ENCODE assay signal across 6 cellular contexts in the genomic region with DNA sequence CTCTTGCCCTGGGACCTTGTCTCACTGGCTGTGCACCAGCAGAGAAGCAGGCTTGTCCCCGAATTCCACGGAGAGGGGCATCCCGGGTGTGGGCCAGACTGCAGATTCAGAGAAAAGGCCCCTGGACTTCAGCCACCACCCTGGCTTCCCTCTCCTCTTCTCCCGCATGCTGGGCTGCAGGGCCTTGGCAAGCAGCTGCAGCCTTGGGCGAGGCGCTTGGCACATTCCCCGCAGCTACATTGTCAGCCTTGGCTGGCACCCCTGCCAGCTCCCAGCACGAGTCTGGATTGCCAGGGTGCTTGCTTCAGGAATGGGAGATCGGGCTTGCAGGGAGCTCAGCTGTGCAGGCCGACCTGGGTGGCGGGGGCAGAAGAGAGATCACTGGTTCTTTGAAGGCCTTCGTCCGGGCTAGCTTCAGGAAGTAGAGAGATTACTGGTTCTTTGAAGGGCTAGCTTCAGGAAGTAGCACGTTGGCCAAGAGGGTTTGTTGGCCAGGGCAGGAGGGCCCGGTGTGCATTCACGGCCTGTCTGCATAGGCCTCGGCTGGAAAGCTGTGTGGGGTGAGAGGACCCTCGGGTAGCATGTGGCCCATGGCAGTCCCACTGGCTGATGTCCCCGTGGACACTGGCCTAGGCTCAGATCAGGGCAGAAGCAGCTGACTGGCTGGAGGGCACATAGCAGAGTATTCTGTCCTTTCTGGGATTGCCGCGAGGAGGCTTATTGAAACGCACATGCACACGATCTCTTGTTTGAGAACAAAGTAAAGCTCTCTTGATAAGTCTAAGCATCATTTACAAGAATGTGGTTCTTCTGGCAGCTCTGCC. TPM values are rescaled to one million over a fixed set of nuclear protein-coding genes. Genes with fewer than 3 reads are reported as not detected.
A peak's percentile ranks its signal among the peaks of the same experiment; 100 is the strongest.
DNase-seq lines count a peak whose midpoint lies in the region; ATAC-seq and TF ChIP-seq lines count a peak whose summit lies in the region.

No MANE protein-coding gene starts in this region.

- peaks cover 18% of the 10 kb centered on the region for H3K4me1 Mint-ChIP-seq in activated naive CD8-positive, alpha-beta T cell treated with anti-CD3 and anti-CD28 coated beads, Interleukin-2, amount 10 ng/mL, durations not matched to agents 7 days and 5 days

- TF ChIP-seq RAD21 in Ishikawa (IDR thresholded peaks at IDR 0.05; ENCODE audit: low read depth), result no peak

- H3K9me3 Mint-ChIP-seq in activated naive CD8-positive, alpha-beta T cell treated with anti-CD3 and anti-CD28 coated beads, Interleukin-2, amount 10 ng/mL, durations not matched to agents 7 days and 5 days, result no peaks in the 10 kb centered on the region

- peaks cover 18% of the 10 kb centered on the region for H3K36me3 Mint-ChIP-seq in activated naive CD8-positive, alpha-beta T cell treated with anti-CD3 and anti-CD28 coated beads, Interleukin-2, amount 10 ng/mL, durations not matched to agents 7 days and 5 days

- peaks cover 21% of the 10 kb centered on the region for H3K4me1 ChIP-seq in mesodermal cell (ENCODE audit: control insufficient read depth, insufficient read depth, low read length, poor library complexity, severe bottlenecking)

- no peak; the same call in 1 of the 2 replicates for TF ChIP-seq EP300 in Ishikawa (IDR thresholded peaks at IDR 0.05; ENCODE audit: borderline replicate concordance)

- peak overlapping the region; percentile 76 for H3K4me3 Mint-ChIP-seq in activated naive CD8-positive, alpha-beta T cell treated with anti-CD3 and anti-CD28 coated beads, Interleukin-2, amount 10 ng/mL, durations not matched to agents 7 days and 5 days

- peaks cover 18% of the 10 kb centered on the region for H3K36me3 ChIP-seq in mesodermal cell (ENCODE audit: control insufficient read depth, insufficient read depth, low read length)

- peak overlapping the region; percentile 78 for H3K27ac Mint-ChIP-seq in activated naive CD8-positive, alpha-beta T cell treated with anti-CD3 and anti-CD28 coated beads, Interleukin-2, amount 10 ng/mL, durations not matched to agents 7 days and 5 days

- no peak for ATAC-seq in activated naive CD8-positive, alpha-beta T cell treated with anti-CD3 and anti-CD28 coated beads, Interleukin-2, amount 10 ng/mL, durations not matched to agents 7 days and 5 days (ENCODE audit: low read depth)
- no peak for ATAC-seq in esophagus mucosa
- ATAC-seq in HG03565 (IDR thresholded peaks at IDR 0.05; ENCODE audit: unreplicated experiment), result no peak

- H3K27ac ChIP-seq in mesodermal cell (ENCODE audit: low read depth, low read length, severe bottlenecking), result peak overlapping the region; percentile 86

- 67 to 70% methylated on average over 1 to 8 of the region's 23 CpGs for WGBS in mesodermal cell (ENCODE audit: insufficient coverage in 2 of 2), 2 experiments

- DNase-seq in activated naive CD8-positive, alpha-beta T cell treated with anti-CD3 and anti-CD28 coated beads, Interleukin-2, amount 10 ng/mL, durations not matched to agents 7 days and 5 days, result no peak
- no peak for DNase-seq in T-helper 9 cell

- no peaks in the 10 kb centered on the region for H3K27me3 Mint-ChIP-seq in activated naive CD8-positive, alpha-beta T cell treated with anti-CD3 and anti-CD28 coated beads, Interleukin-2, amount 10 ng/mL, durations not matched to agents 7 days and 5 days

- peaks cover 11% of the 10 kb centered on the region for H3K9me3 ChIP-seq in mesodermal cell (ENCODE audit: control insufficient read depth, low read length)

- H3K4me3 ChIP-seq in mesodermal cell (ENCODE audit: extremely low read depth, insufficient read depth, low read length, poor library complexity, severe bottlenecking), result no peak overlapping the region

- POLR2A ChIA-PET in activated naive CD8-positive, alpha-beta T cell treated with anti-CD3 and anti-CD28 coated beads, Interleukin-2, amount 10 ng/mL, durations not matched to agents 7 days and 5 days (lab: Charles Lee), result interaction anchor here (0.7 to 2.5 kb wide), 6 partner anchors 8 to 240 kb away, joined by 3 to 13 read pairs (median 4); no protein-coding TSS in a partner anchor

TF ChIP-seq in Ishikawa, 13 proteins besides CTCF, POLR2A, EP300 and RAD21:
- TF ChIP-seq, protein P1, sequence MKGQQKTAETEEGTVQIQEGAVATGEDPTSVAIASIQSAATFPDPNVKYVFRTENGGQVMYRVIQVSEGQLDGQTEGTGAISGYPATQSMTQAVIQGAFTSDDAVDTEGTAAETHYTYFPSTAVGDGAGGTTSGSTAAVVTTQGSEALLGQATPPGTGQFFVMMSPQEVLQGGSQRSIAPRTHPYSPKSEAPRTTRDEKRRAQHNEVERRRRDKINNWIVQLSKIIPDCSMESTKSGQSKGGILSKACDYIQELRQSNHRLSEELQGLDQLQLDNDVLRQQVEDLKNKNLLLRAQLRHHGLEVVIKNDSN (IDR thresholded peaks at IDR 0.05), result no peak
- TF ChIP-seq FOXM1 (IDR thresholded peaks at IDR 0.05; ENCODE audit: borderline replicate concordance, low read depth), result no peak
- TF ChIP-seq TCF12 (IDR thresholded peaks at IDR 0.05; ENCODE audit: low read depth), result 0 out of 2 replicates have a peak, but pooled peaks have one; percentile 30
- TF ChIP-seq TAF1 (IDR thresholded peaks at IDR 0.05; ENCODE audit: low read depth), result no peak
- TF ChIP-seq, protein P2, sequence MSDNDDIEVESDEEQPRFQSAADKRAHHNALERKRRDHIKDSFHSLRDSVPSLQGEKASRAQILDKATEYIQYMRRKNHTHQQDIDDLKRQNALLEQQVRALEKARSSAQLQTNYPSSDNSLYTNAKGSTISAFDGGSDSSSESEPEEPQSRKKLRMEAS (IDR thresholded peaks at IDR 0.05), result peak; percentile 78
- TF ChIP-seq, protein P3, sequence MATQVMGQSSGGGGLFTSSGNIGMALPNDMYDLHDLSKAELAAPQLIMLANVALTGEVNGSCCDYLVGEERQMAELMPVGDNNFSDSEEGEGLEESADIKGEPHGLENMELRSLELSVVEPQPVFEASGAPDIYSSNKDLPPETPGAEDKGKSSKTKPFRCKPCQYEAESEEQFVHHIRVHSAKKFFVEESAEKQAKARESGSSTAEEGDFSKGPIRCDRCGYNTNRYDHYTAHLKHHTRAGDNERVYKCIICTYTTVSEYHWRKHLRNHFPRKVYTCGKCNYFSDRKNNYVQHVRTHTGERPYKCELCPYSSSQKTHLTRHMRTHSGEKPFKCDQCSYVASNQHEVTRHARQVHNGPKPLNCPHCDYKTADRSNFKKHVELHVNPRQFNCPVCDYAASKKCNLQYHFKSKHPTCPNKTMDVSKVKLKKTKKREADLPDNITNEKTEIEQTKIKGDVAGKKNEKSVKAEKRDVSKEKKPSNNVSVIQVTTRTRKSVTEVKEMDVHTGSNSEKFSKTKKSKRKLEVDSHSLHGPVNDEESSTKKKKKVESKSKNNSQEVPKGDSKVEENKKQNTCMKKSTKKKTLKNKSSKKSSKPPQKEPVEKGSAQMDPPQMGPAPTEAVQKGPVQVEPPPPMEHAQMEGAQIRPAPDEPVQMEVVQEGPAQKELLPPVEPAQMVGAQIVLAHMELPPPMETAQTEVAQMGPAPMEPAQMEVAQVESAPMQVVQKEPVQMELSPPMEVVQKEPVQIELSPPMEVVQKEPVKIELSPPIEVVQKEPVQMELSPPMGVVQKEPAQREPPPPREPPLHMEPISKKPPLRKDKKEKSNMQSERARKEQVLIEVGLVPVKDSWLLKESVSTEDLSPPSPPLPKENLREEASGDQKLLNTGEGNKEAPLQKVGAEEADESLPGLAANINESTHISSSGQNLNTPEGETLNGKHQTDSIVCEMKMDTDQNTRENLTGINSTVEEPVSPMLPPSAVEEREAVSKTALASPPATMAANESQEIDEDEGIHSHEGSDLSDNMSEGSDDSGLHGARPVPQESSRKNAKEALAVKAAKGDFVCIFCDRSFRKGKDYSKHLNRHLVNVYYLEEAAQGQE (IDR thresholded peaks at IDR 0.05; ENCODE audit: low read depth), result no peak
- TF ChIP-seq TEAD4 (IDR thresholded peaks at IDR 0.05), result peak; percentile 75
- TF ChIP-seq CEBPB (IDR thresholded peaks at IDR 0.05), result no peak
- no peak for TF ChIP-seq YY1 (IDR thresholded peaks at IDR 0.05; ENCODE audit: low read depth)
- no peak for TF ChIP-seq EGR1 (IDR thresholded peaks at IDR 0.05)
- peak; percentile 84 for TF ChIP-seq NFIC (IDR thresholded peaks at IDR 0.05)
- TF ChIP-seq ZBTB7A (IDR thresholded peaks at IDR 0.05; ENCODE audit: low read depth), result peak; percentile 9; the same call in 1 of the 2 replicates
- no peak for TF ChIP-seq CREB1 (IDR thresholded peaks at IDR 0.05; ENCODE audit: low read depth)
TF ChIP-seq in Ishikawa: peak in this region for 5.

RNA-seq across cellular contexts. Expression of a gene that starts 2.7 kb away (rescaled TPM):
- 10 to 100 TPM; 15.9 to 16.4 TPM for total RNA-seq in activated naive CD8-positive, alpha-beta T cell treated with anti-CD3 and anti-CD28 coated beads, Interleukin-2, amount 10 ng/mL, durations not matched to agents 7 days and 5 days
- 12.0 TPM for polyA plus RNA-seq in mesodermal cell (2013, experiment 1 of 2)
- 7.6 TPM for polyA plus RNA-seq in mesodermal cell (2013, experiment 2 of 2)
- 2.5 TPM for total RNA-seq in esophagus mucosa

RNA-seq across cellular contexts. Expression of a gene that starts 3.1 kb away (rescaled TPM):
- 100 to 1,000 TPM; 140 to 141 TPM for total RNA-seq in activated naive CD8-positive, alpha-beta T cell treated with anti-CD3 and anti-CD28 coated beads, Interleukin-2, amount 10 ng/mL, durations not matched to agents 7 days and 5 days
- polyA plus RNA-seq in mesodermal cell (2013, experiment 1 of 2), result 174 TPM
- polyA plus RNA-seq in mesodermal cell (2013, experiment 2 of 2), result 145 TPM
- total RNA-seq in esophagus mucosa, result 191 TPM

RNA-seq across cellular contexts. Expression of a gene that starts 36.7 kb away (rescaled TPM):
- total RNA-seq in activated naive CD8-positive, alpha-beta T cell treated with anti-CD3 and anti-CD28 coated beads, Interleukin-2, amount 10 ng/mL, durations not matched to agents 7 days and 5 days, result 1 to 10 TPM; 1.3 to 2.1 TPM
- 4.5 TPM for polyA plus RNA-seq in mesodermal cell (2013, experiment 1 of 2)
- polyA plus RNA-seq in mesodermal cell (2013, experiment 2 of 2), result 3.8 TPM
- 11.2 TPM for total RNA-seq in esophagus mucosa

RNA-seq across cellular contexts. Expression of a gene that starts 39.6 kb away (rescaled TPM):
- 1 to 10 TPM; 1.7 to 1.9 TPM for total RNA-seq in activated naive CD8-positive, alpha-beta T cell treated with anti-CD3 and anti-CD28 coated beads, Interleukin-2, amount 10 ng/mL, durations not matched to agents 7 days and 5 days
- 41.5 TPM for polyA plus RNA-seq in mesodermal cell (2013, experiment 1 of 2)
- polyA plus RNA-seq in mesodermal cell (2013, experiment 2 of 2), result 37.1 TPM
- 62.0 TPM for total RNA-seq in esophagus mucosa

RNA-seq across cellular contexts. Expression of a gene that starts 53.5 kb away (rescaled TPM):
- total RNA-seq in activated naive CD8-positive, alpha-beta T cell treated with anti-CD3 and anti-CD28 coated beads, Interleukin-2, amount 10 ng/mL, durations not matched to agents 7 days and 5 days, result not detected
- 0.77 TPM for polyA plus RNA-seq in mesodermal cell (2013, experiment 1 of 2)
- not detected for polyA plus RNA-seq in mesodermal cell (2013, experiment 2 of 2)
- 0.12 TPM for total RNA-seq in esophagus mucosa
